Comparison of ENCODE assay signal across 18 cellular contexts in genomic region chr11:97332271-97332670, GRCh38.
DNase-seq lines count a peak whose midpoint lies in the region; ATAC-seq, FAIRE-seq and TF ChIP-seq lines count a peak whose summit lies in the region.
"Had no signal": no experiment of that assay in that cellular context is flagged by ENCODE, and none has a peak within 500 bp of the region (broad histone marks: within the 10 kb centered on the region; RNA-seq: fewer than 3 reads in every experiment).

No MANE protein-coding gene starts in this region.

- CTCF ChIA-PET in H1 (lab: Charles Lee; ENCODE audit: partially characterized antibody) (no interaction called here), HEK293T (lab: Yijun Ruan, JAX) (no interaction called here)

- H3K9me2 ChIP-seq in GM23338 (ENCODE audit: insufficient read depth), result peaks cover 5% of the 10 kb centered on the region; the same call in 1 of the 2 replicates
- H3K9me2 ChIP-seq: SK-N-SH had no signal

- no peak for FAIRE-seq in H1 (lab: Jason Lieb, UNC)
- FAIRE-seq: A549 had no signal

- no peak overlapping the region for H2BK120ac ChIP-seq in H1 (replicated peaks; ENCODE audit: low read depth, low read length)

- no peaks in the 10 kb centered on the region for H3K27me3 Mint-ChIP-seq in GM23338 (ENCODE audit: insufficient read depth, low read depth, poor library complexity)
- H3K27me3 Mint-ChIP-seq: CD4-positive, alpha-beta T cell had no signal

- no peak overlapping the region for H4K91ac ChIP-seq in H1 (replicated peaks; ENCODE audit: insufficient read length, low read length)

- no peak overlapping the region for H4K5ac ChIP-seq in H1 (ENCODE audit: insufficient read length, low read depth, low read length)

- no peak overlapping the region for H3K27ac Mint-ChIP-seq in GM23338
- H3K27ac Mint-ChIP-seq: CD4-positive, alpha-beta T cell; H9; T-helper 2 cell treated with Interferon-gamma antibody and Interleukin-4, amounts not matched to agents 5 μg/mL and 100 μg/mL, for 36 hours had no signal

- no peak overlapping the region for H3K9ac ChIP-seq in H1 (replicated peaks in 1 of 4; ENCODE audit: extremely low read depth in 1 of 4, low read depth in 3 of 4, low read length in 3 of 4)
- H3K9ac ChIP-seq: SK-N-SH had no signal

- TF ChIP-seq CTCF in GM23338 (conservative IDR thresholded peaks at IDR 0.05; ENCODE audit: low read depth in 2 of 2), result no peak
- no peak for TF ChIP-seq CTCF in H1 (IDR thresholded peaks at IDR 0.05; ENCODE audit: control extremely low read depth in 1 of 3, insufficient read depth in 1 of 3, low read depth in 1 of 3, low read length in 3 of 3)

- H3K4me3 ChIP-seq in GM23338 (no peak overlapping the region), H1 (ENCODE audit: extremely low read depth in 1 of 4, insufficient read depth in 2 of 4, low read depth in 3 of 4, low read length in 4 of 4) (no peak overlapping the region)
- H3K4me3 ChIP-seq: A549 had no signal

- TF ChIP-seq EP300 in H1 (IDR thresholded peaks at IDR 0.05; ENCODE audit: borderline replicate concordance in 1 of 2, low read depth in 2 of 2, low read length in 2 of 2), result no peak

- H2AFZ ChIP-seq in GM23338 (0 out of 2 replicates have a peak overlapping the region, but pooled peaks have one; percentile 8), H1 (ENCODE audit: low read length) (0 out of 2 replicates have a peak overlapping the region, but pooled peaks have one; percentile 29)

- TF ChIP-seq RAD21 in H1 (IDR thresholded peaks at IDR 0.05 in 1 of 2, conservative IDR thresholded peaks at IDR 0.05 in 1 of 2; ENCODE audit: low read depth in 2 of 2, low read length in 2 of 2), result no peak

- no peak overlapping the region for H2BK15ac ChIP-seq in H1 (ENCODE audit: low read length)

- TF ChIP-seq POLR2A in H1 (IDR thresholded peaks at IDR 0.05; ENCODE audit: control extremely low read depth in 1 of 2, low read depth in 2 of 2, low read length in 2 of 2), result no peak

- no peaks in the 10 kb centered on the region for H3K36me3 Mint-ChIP-seq in GM23338 (ENCODE audit: low read depth)

- WGBS in H1 (ENCODE audit: extremely low coverage in 1 of 2, insufficient coverage in 1 of 2, insufficient read length in 1 of 2, insufficient replicate concordance in 2 of 2, low coverage in 1 of 2, low lambda C conversion rate in 2 of 2, missing lambda C conversion rate in 1 of 2), 2 experiments, result 94% methylated on average over 2 of the region's 2 CpGs; no CpG with 5 or more reads in 1 of the 2 experiments

- H3K9me3 Mint-ChIP-seq in GM23338, result no peaks in the 10 kb centered on the region
- H3K9me3 Mint-ChIP-seq: H9 had no signal

- DNase-seq in D341Med (ENCODE audit: low spot score) (peak; percentile 50), GM23338 (ENCODE audit: low spot score) (no peak), NCI-H345 treated with DMSO at 0.1 percent for 48 hours (lab: John Stamatoyannopoulos, UW; ENCODE audit: unreplicated experiment) (peak; percentile 19), H1 (ENCODE audit: low read depth in 1 of 2, low spot score in 2 of 2) (no peak), HEK293T (ENCODE audit: extremely low spot score) (no peak)
- DNase-seq in stimulated activated naive CD4-positive, alpha-beta T cell (lab: John Stamatoyannopoulos, UW), result no peak
- DNase-seq: Caco-2; CD4-positive, alpha-beta T cell; DMS79 treated with DMSO at 0.1 percent for 48 hours; H9; NCI-H1436; NCI-H1930; NCI-H510A; SHP77 treated with DMSO at 0.1 percent for 48 hours; SK-N-SH had no signal

- H3K56ac ChIP-seq in H1 (replicated peaks; ENCODE audit: insufficient read length, low read depth, low read length), result no peak overlapping the region

- H3K4ac ChIP-seq in H1 (replicated peaks; ENCODE audit: insufficient read length, low read depth, low read length), result no peak overlapping the region

- no peak overlapping the region for H3K27ac ChIP-seq in GM23338 (ENCODE audit: low read depth)
- no peak overlapping the region for H3K27ac ChIP-seq in H1 (ENCODE audit: low read depth, low read length)
- H3K27ac ChIP-seq: A549 had no signal

- H3K23ac ChIP-seq in H1 (ENCODE audit: insufficient read length), result no peak overlapping the region

- no peaks in the 10 kb centered on the region for H3K9me3 ChIP-seq in H1 (ENCODE audit: insufficient read depth in 2 of 2, low read depth in 1 of 2, low read length in 1 of 2)
- H3K9me3 ChIP-seq: A549, Caco-2, SK-N-SH had no signal

- no peaks in the 10 kb centered on the region for H3K27me3 ChIP-seq in GM23338 (ENCODE audit: insufficient read depth)
- no peaks in the 10 kb centered on the region for H3K27me3 ChIP-seq in H1 (replicated peaks in 1 of 4; ENCODE audit: control insufficient read depth in 3 of 4, extremely low read depth in 1 of 4, insufficient read depth in 3 of 4, low read length in 3 of 4)

- no peaks in the 10 kb centered on the region for H3K4me1 ChIP-seq in GM23338 (ENCODE audit: insufficient read depth)
- H3K4me1 ChIP-seq in H1 (replicated peaks in 1 of 4; ENCODE audit: control insufficient read depth in 3 of 4, insufficient read depth in 4 of 4, low read length in 3 of 4), result no peaks in the 10 kb centered on the region
- H3K4me1 ChIP-seq: A549, Caco-2 had no signal

- no peak overlapping the region for H4K8ac ChIP-seq in H1 (ENCODE audit: extremely low read depth, insufficient read depth, low read length)

- POLR2A ChIA-PET in H1 (lab: Charles Lee; ENCODE audit: partially characterized antibody) (no interaction called here), HEK293T (lab: Yijun Ruan, JAX) (no interaction called here)

- no peak overlapping the region for H2AK5ac ChIP-seq in H1 (ENCODE audit: low read depth, low read length)

- no peak overlapping the region for H3K14ac ChIP-seq in H1 (ENCODE audit: insufficient read length)

- H3K4me3 Mint-ChIP-seq in GM23338, result no peak overlapping the region
- H3K4me3 Mint-ChIP-seq: CD4-positive, alpha-beta T cell; H9; T-helper 2 cell treated with Interferon-gamma antibody and Interleukin-4, amounts not matched to agents 5 μg/mL and 100 μg/mL, for 36 hours had no signal

- H3K36me3 ChIP-seq in GM23338 (ENCODE audit: insufficient read depth) (no peaks in the 10 kb centered on the region), H1 (ENCODE audit: control insufficient read depth in 2 of 4, insufficient read depth in 4 of 4, low read length in 3 of 4) (no peaks in the 10 kb centered on the region)

- no peak overlapping the region for H2BK5ac ChIP-seq in H1 (ENCODE audit: low read depth, low read length)

- no peaks in the 10 kb centered on the region for H3K23me2 ChIP-seq in H1 (ENCODE audit: low read depth, low read length)

- no peak overlapping the region for H3K18ac ChIP-seq in H1 (ENCODE audit: extremely low read depth, low read length)

- H3K79me1 ChIP-seq in H1 (ENCODE audit: low read depth, low read length), result no peaks in the 10 kb centered on the region

- no peak overlapping the region for H3K4me2 ChIP-seq in GM23338
- no peak overlapping the region for H3K4me2 ChIP-seq in H1 (ENCODE audit: insufficient read depth in 1 of 2, low read depth in 2 of 2, low read length in 2 of 2)
- H3K4me2 ChIP-seq: A549, SK-N-SH had no signal

- H3F3A ChIP-seq in GM23338 (replicated peaks; ENCODE audit: low read depth), result no peaks in the 10 kb centered on the region

- ATAC-seq in GM23338, result no peak
- no peak for ATAC-seq in HG03457 (IDR thresholded peaks at IDR 0.05; ENCODE audit: unreplicated experiment)
- ATAC-seq: A549 had no signal

- H3K4me1 Mint-ChIP-seq in GM23338, result no peaks in the 10 kb centered on the region

- no peak overlapping the region for H2BK12ac ChIP-seq in H1 (ENCODE audit: low read depth, low read length)

- H3K79me2 ChIP-seq in GM23338 (replicated peaks; ENCODE audit: insufficient read depth) (no peaks in the 10 kb centered on the region), H1 (ENCODE audit: control insufficient read depth in 1 of 2, insufficient read depth in 2 of 2, low read length in 2 of 2) (no peaks in the 10 kb centered on the region)

- H4K20me1 ChIP-seq in GM23338 (replicated peaks; ENCODE audit: insufficient read depth) (no peaks in the 10 kb centered on the region), H1 (replicated peaks in 1 of 2; ENCODE audit: control insufficient read depth in 1 of 2, insufficient read depth in 2 of 2, low read length in 2 of 2) (no peaks in the 10 kb centered on the region)

- no peak overlapping the region for H2BK20ac ChIP-seq in H1 (ENCODE audit: low read length)

TF ChIP-seq in GM23338, 12 proteins besides CTCF, POLR2A, EP300 and RAD21 (continues in another document):
- TF ChIP-seq EZH2phosphoT487 (IDR thresholded peaks at IDR 0.05; ENCODE audit: unreplicated experiment) (no peak), EZH2 (IDR thresholded peaks at IDR 0.05; ENCODE audit: low read depth, unreplicated experiment) (no peak)

TF ChIP-seq in H1, 55 proteins besides CTCF, POLR2A, EP300 and RAD21 (continues in another document):
- no peak for TF ChIP-seq RNF2 (IDR thresholded peaks at IDR 0.05; ENCODE audit: borderline replicate concordance, low read depth, low read length, missing control alignments, poor library complexity, severe bottlenecking)
- no peak for TF ChIP-seq KDM4A (IDR thresholded peaks at IDR 0.05; ENCODE audit: low read depth, low read length, severe bottlenecking)
- TF ChIP-seq, protein P1, sequence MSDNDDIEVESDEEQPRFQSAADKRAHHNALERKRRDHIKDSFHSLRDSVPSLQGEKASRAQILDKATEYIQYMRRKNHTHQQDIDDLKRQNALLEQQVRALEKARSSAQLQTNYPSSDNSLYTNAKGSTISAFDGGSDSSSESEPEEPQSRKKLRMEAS (IDR thresholded peaks at IDR 0.05), result no peak
- no peak for TF ChIP-seq SIRT6 (IDR thresholded peaks at IDR 0.05; ENCODE audit: low read length)
- no peak for TF ChIP-seq CTBP2 (IDR thresholded peaks at IDR 0.05; ENCODE audit: borderline replicate concordance, insufficient read depth, insufficient read length, low read length)
- TF ChIP-seq RBBP5 (IDR thresholded peaks at IDR 0.05; ENCODE audit: borderline replicate concordance, low read depth, low read length), result no peak
- no peak for TF ChIP-seq EGR1 (IDR thresholded peaks at IDR 0.05; ENCODE audit: borderline replicate concordance, low read depth, low read length)

TF ChIP-seq in HEK293T, 16 proteins besides CTCF, POLR2A, EP300 and RAD21 (continues in another document):
- TF ChIP-seq BHLHE40 (IDR thresholded peaks at IDR 0.05; ENCODE audit: borderline replicate concordance) (no peak), ELF4 (IDR thresholded peaks at IDR 0.05) (no peak), FOXM1 (IDR thresholded peaks at IDR 0.05; ENCODE audit: borderline replicate concordance) (no peak), ARNT (IDR thresholded peaks at IDR 0.05) (no peak), HDGF (IDR thresholded peaks at IDR 0.05; ENCODE audit: borderline replicate concordance) (no peak), SUZ12 (IDR thresholded peaks at IDR 0.05) (no peak), NFRKB (IDR thresholded peaks at IDR 0.05) (no peak), TARDBP (IDR thresholded peaks at IDR 0.05) (no peak), FOXA1 (IDR thresholded peaks at IDR 0.05) (no peak), LEF1 (IDR thresholded peaks at IDR 0.05; ENCODE audit: borderline replicate concordance) (no peak), FOXK2 (IDR thresholded peaks at IDR 0.05) (no peak), SP1 (IDR thresholded peaks at IDR 0.05) (no peak), CTBP1 (IDR thresholded peaks at IDR 0.05; ENCODE audit: borderline replicate concordance) (no peak), L3MBTL2 (conservative IDR thresholded peaks at IDR 0.05) (no peak)

Comparison
In these comparisons a context has a peak if more than half of its experiments do, and no peak if none do; other contexts are left out.
1. DNase-seq: peak in D341Med (single experiment) and NCI-H345 treated with DMSO at 0.1 percent for 48 hours (single experiment); none in GM23338 (single experiment), H1 (0 of 2), stimulated activated naive CD4-positive, alpha-beta T cell (0 of 6) and HEK293T (single experiment).